ENCODE assay signal across 9 cellular contexts in the genomic region with DNA sequence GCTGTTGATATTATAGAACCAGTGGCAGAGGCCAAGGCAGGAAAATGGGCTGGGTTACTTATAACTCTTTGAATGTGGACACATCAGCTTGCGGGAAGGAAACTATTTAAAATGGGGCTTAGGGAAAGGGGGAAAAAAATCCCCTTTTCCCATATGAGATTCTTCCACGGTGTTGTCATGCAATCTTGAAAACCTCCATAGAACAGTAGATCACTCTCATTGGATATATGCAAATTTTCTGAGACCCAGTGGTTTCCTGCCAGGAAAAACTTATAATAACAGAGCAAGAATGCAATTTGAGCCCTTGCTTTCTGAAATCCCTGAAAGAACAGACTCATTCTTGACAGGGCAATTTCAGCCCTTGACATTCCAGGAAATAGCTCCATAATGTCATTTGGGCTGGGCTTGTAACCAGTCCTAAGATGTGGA. TPM values are rescaled to one million over a fixed set of nuclear protein-coding genes. Genes with fewer than 3 reads are reported as not detected.
DNase-seq lines count a peak whose midpoint lies in the region; ATAC-seq and TF ChIP-seq lines count a peak whose summit lies in the region.
"Had no signal": no experiment of that assay in that cellular context is flagged by ENCODE, and none has a peak within 500 bp of the region (broad histone marks: within the 10 kb centered on the region; RNA-seq: fewer than 3 reads in every experiment).

No MANE protein-coding gene starts in this region.

- no peak for TF ChIP-seq CTCF in neural progenitor cell (IDR thresholded peaks at IDR 0.05)

- peak; percentile 75 for DNase-seq in AG20443 (ENCODE audit: low spot score)
- peak; percentile 46 for DNase-seq in NT2/D1 (ENCODE audit: low read depth, low spot score)
- peak; percentile 95 for DNase-seq in fibroblast of gingiva (ENCODE audit: low read depth)
- no peak for DNase-seq in neural progenitor cell (ENCODE audit: low spot score)
- DNase-seq in KBM-7, result no peak
- DNase-seq: GF-D8 had no signal

- H3K4me1 ChIP-seq in NT2/D1 (ENCODE audit: insufficient read depth, insufficient read length) (no peaks in the 10 kb centered on the region), neural progenitor cell (peaks cover 13% of the 10 kb centered on the region)

- H3K4me3 Mint-ChIP-seq in neural progenitor cell, result no peak overlapping the region

- no peaks in the 10 kb centered on the region for H3K9me3 ChIP-seq in NT2/D1 (ENCODE audit: insufficient read depth, low read length)
- no peaks in the 10 kb centered on the region for H3K9me3 ChIP-seq in neural progenitor cell (ENCODE audit: low read depth)

- peaks cover 2% of the 10 kb centered on the region for H3K27me3 Mint-ChIP-seq in neural progenitor cell (ENCODE audit: insufficient read depth, low read depth)

- H3K4me2 ChIP-seq in neural progenitor cell, result no peak overlapping the region

- H3K9me3 Mint-ChIP-seq in neural progenitor cell, result no peaks in the 10 kb centered on the region

- H3K27ac Mint-ChIP-seq in neural progenitor cell, result peak overlapping the region; percentile 55

- H4K20me1 ChIP-seq in neural progenitor cell (ENCODE audit: low read depth), result no peaks in the 10 kb centered on the region

- in situ Hi-C loops in KBM-7 (cut with MboI; ENCODE audit: low pct_unique_long_range_greater_than_20kb, low sequenced_read_pairs), result no loop called here

- H3K4me3 ChIP-seq in NT2/D1 (ENCODE audit: insufficient read length, low read depth), result no peak overlapping the region
- no peak overlapping the region for H3K4me3 ChIP-seq in neural progenitor cell

- no peak overlapping the region for H3K27ac ChIP-seq in neural progenitor cell

- H3F3A ChIP-seq in neural progenitor cell (ENCODE audit: low read depth), result no peaks in the 10 kb centered on the region

- no peaks in the 10 kb centered on the region for H3K36me3 Mint-ChIP-seq in neural progenitor cell

- H3K79me2 ChIP-seq in neural progenitor cell (ENCODE audit: low read depth), result no peaks in the 10 kb centered on the region

- ATAC-seq in HG03095 (IDR thresholded peaks at IDR 0.05; ENCODE audit: unreplicated experiment), result no peak
- ATAC-seq in GM21825 (IDR thresholded peaks at IDR 0.05; ENCODE audit: unreplicated experiment), result no peak
- ATAC-seq in HG02885 (IDR thresholded peaks at IDR 0.05; ENCODE audit: poor library complexity, unreplicated experiment), result no peak

- H3K4me1 Mint-ChIP-seq in neural progenitor cell, result peaks cover 43% of the 10 kb centered on the region

- no peaks in the 10 kb centered on the region for H3K27me3 ChIP-seq in NT2/D1 (ENCODE audit: insufficient read depth, insufficient read length)
- no peaks in the 10 kb centered on the region for H3K27me3 ChIP-seq in neural progenitor cell

- H2AFZ ChIP-seq in neural progenitor cell (replicated peaks), result no peak overlapping the region

- H3K9ac ChIP-seq in NT2/D1 (ENCODE audit: insufficient read length, low read depth) (no peak overlapping the region), neural progenitor cell (no peak overlapping the region)

- no peaks in the 10 kb centered on the region for H3K36me3 ChIP-seq in NT2/D1 (ENCODE audit: insufficient read depth, insufficient read length, low read length)
- H3K36me3 ChIP-seq in neural progenitor cell, result no peaks in the 10 kb centered on the region

RNA-seq across cellular contexts. Expression of a gene that starts 31.1 kb away (rescaled TPM):
- not detected in 2 replicates for total RNA-seq in neural progenitor cell (ENCODE audit: low replicate concordance)

Comparison
In these comparisons a context has a peak if more than half of its experiments do, and no peak if none do; other contexts are left out.
1. DNase-seq: peak in AG20443 (single experiment), NT2/D1 (single experiment) and fibroblast of gingiva (single experiment); none in neural progenitor cell (single experiment) and KBM-7 (single experiment).